ENCODE assay signal across 8 cellular contexts in the genomic region with DNA sequence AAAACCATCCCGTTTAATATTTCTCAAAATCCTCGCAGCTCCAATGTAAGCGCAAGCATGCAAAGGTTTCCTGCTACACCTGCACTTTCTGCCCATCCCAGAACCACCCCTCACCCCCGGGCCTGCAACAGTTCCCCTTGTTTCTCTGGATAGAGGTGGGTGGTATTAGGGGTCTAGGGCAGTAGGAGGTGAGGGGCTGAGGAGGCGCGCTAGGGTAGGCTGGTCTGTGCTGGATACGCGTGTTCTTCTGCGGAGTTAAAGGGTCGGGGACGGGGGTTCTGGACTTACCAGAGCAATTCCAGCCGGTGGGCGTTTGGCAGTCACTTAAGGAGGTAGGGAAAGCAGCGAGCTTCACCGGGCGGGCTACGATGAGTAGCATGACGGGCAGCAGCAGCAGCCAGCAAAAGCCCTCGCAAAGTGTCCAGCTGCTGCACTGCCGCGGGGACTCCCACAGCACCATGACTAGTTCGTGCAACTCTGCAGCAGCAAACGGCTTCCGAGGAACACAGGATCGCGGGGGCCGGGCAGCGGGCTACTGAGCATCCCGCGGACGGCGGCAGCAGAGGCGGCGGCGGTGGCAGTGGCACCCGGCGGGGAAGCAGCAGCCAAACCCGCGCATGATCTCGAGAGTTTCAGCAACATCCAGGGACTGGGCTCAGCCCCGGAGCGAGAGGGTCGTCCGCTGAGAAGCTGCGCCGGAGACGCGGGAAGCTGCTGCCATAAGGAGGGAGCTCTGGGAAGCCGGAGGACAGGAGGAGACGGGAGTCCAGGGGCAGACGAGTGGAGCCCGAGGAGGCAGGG. TPM values are rescaled to one million over a fixed set of nuclear protein-coding genes. Genes with fewer than 3 reads are reported as not detected.
A peak's percentile ranks its signal among the peaks of the same experiment; 100 is the strongest.
DNase-seq lines count a peak whose midpoint lies in the region; ATAC-seq and TF ChIP-seq lines count a peak whose summit lies in the region.

No MANE protein-coding gene starts in this region.

- peaks cover 26% of the 10 kb centered on the region for H3F3A ChIP-seq in neural progenitor cell (ENCODE audit: low read depth)

- H3K9me3 Mint-ChIP-seq in neural progenitor cell: no peaks in the 10 kb centered on the region

- peaks cover 9% of the 10 kb centered on the region for H4K20me1 ChIP-seq in neural progenitor cell (ENCODE audit: low read depth)

- H3K27me3 Mint-ChIP-seq in neural progenitor cell (ENCODE audit: insufficient read depth, low read depth): peaks cover 26% of the 10 kb centered on the region

- peak overlapping the region; percentile 86 for H3K27ac Mint-ChIP-seq in neural progenitor cell

- H3K9me3 ChIP-seq in neural progenitor cell (ENCODE audit: low read depth): no peaks in the 10 kb centered on the region

- peaks cover 74% of the 10 kb centered on the region for H3K27me3 ChIP-seq in neural progenitor cell

- peak overlapping the region; percentile 95 for H3K4me2 ChIP-seq in neural progenitor cell

- peak overlapping the region; percentile 97 for H2AFZ ChIP-seq in neural progenitor cell (replicated peaks)

- DNase-seq in activated effector memory CD4-positive, alpha-beta T cell treated with anti-CD3 and anti-CD28 coated beads, Interleukin-2, amount 50 U/mL, for 16 hours: peak; percentile 69
- DNase-seq in activated effector memory CD4-positive, alpha-beta T cell treated with Interleukin-2 at 50 U/mL for 16 hours: no peak
- peak; percentile 2 for DNase-seq in activated CD4-positive, alpha-beta T cell treated with anti-CD3 and anti-CD28 coated beads, Interleukin-2, amount 50 U/mL, for 1 hour
- DNase-seq in fibroblast of gingiva (ENCODE audit: low read depth) (peak; percentile 19), neural progenitor cell (ENCODE audit: low spot score) (no peak), SKM-1 (lab: John Stamatoyannopoulos, UW; ENCODE audit: unreplicated experiment) (no peak)

- TF ChIP-seq CTCF in neural progenitor cell (IDR thresholded peaks at IDR 0.05): no peak

- peaks cover 22% of the 10 kb centered on the region for H3K4me1 Mint-ChIP-seq in neural progenitor cell

- H3K27ac ChIP-seq in neural progenitor cell: no peak overlapping the region

- peak overlapping the region; percentile 65 for H3K4me3 ChIP-seq in neural progenitor cell

- peak; percentile 16 for ATAC-seq in HG03520 (IDR thresholded peaks at IDR 0.05; ENCODE audit: unreplicated experiment)
- ATAC-seq in GM18867 (IDR thresholded peaks at IDR 0.05; ENCODE audit: unreplicated experiment): no peak

- H3K4me3 Mint-ChIP-seq in neural progenitor cell: peak overlapping the region; percentile 90

- no peaks in the 10 kb centered on the region for H3K36me3 ChIP-seq in neural progenitor cell

- no peaks in the 10 kb centered on the region for H3K36me3 Mint-ChIP-seq in neural progenitor cell

- H3K4me1 ChIP-seq in neural progenitor cell: peaks cover 14% of the 10 kb centered on the region

- H3K79me2 ChIP-seq in neural progenitor cell (ENCODE audit: low read depth): no peaks in the 10 kb centered on the region

- no peak overlapping the region for H3K9ac ChIP-seq in neural progenitor cell

RNA-seq across cellular contexts. Expression of a gene that starts 0.5 kb away (rescaled TPM):
- total RNA-seq in neural progenitor cell (ENCODE audit: low replicate concordance): 0.56 and 1.7 TPM in 2 replicates

Comparison
In these comparisons a context has a peak if more than half of its experiments do, and no peak if none do; other contexts are left out.
1. DNase-seq: peak in activated effector memory CD4-positive, alpha-beta T cell treated with anti-CD3 and anti-CD28 coated beads, Interleukin-2, amount 50 U/mL, for 16 hours (single experiment), activated CD4-positive, alpha-beta T cell treated with anti-CD3 and anti-CD28 coated beads, Interleukin-2, amount 50 U/mL, for 1 hour (single experiment) and fibroblast of gingiva (single experiment); none in activated effector memory CD4-positive, alpha-beta T cell treated with Interleukin-2 at 50 U/mL for 16 hours (single experiment), neural progenitor cell (single experiment) and SKM-1 (single experiment).